ENCODE assay signal across 2 cellular contexts in genomic region chr22:50723991-50724390, GRCh38.
TF ChIP-seq lines count a peak whose summit lies in the region.

No MANE protein-coding gene starts in this region.

TF ChIP-seq in IMR-90, 13 proteins besides CTCF, POLR2A, EP300 and RAD21:
- no peak for TF ChIP-seq BHLHE40 (IDR thresholded peaks at IDR 0.05; ENCODE audit: low read depth, low read length)
- no peak for TF ChIP-seq MXI1 (IDR thresholded peaks at IDR 0.05; ENCODE audit: borderline replicate concordance, low read depth, low read length)
- no peak for TF ChIP-seq MAZ (IDR thresholded peaks at IDR 0.05; ENCODE audit: borderline replicate concordance, low read depth, low read length)
- TF ChIP-seq CEBPB (IDR thresholded peaks at IDR 0.05; ENCODE audit: low read depth, low read length): no peak
- no peak for TF ChIP-seq RFX5 (IDR thresholded peaks at IDR 0.05; ENCODE audit: low read depth, low read length)
- TF ChIP-seq SMC3 (IDR thresholded peaks at IDR 0.05; ENCODE audit: low read depth, low read length): no peak
- TF ChIP-seq CHD1 (IDR thresholded peaks at IDR 0.05; ENCODE audit: low read depth, low read length): no peak
- no peak for TF ChIP-seq FOS (IDR thresholded peaks at IDR 0.05; ENCODE audit: low read depth, low read length)
- no peak for TF ChIP-seq ELK1 (IDR thresholded peaks at IDR 0.05; ENCODE audit: borderline replicate concordance, low read depth, low read length)
- TF ChIP-seq USF2 (IDR thresholded peaks at IDR 0.05; ENCODE audit: low read depth, low read length): no peak
- TF ChIP-seq MAFK (IDR thresholded peaks at IDR 0.05; ENCODE audit: low read depth, low read length): no peak
- no peak for TF ChIP-seq RCOR1 (IDR thresholded peaks at IDR 0.05; ENCODE audit: insufficient replicate concordance, low read length)
- TF ChIP-seq NFE2L2 (IDR thresholded peaks at IDR 0.05; ENCODE audit: low read depth, low read length): no peak
TF ChIP-seq in IMR-90: peak in this region for 0.

TF ChIP-seq in GM12878, 131 proteins besides CTCF, POLR2A, EP300 and RAD21:
- TF ChIP-seq NRF1 (conservative IDR thresholded peaks at IDR 0.05; ENCODE audit: low read depth, low read length) (no peak), NR2F1 (conservative IDR thresholded peaks at IDR 0.05) (no peak), SPI1 (IDR thresholded peaks at IDR 0.05; ENCODE audit: borderline replicate concordance, insufficient read depth, low read depth, low read length) (peak; percentile 87)
